Comparison of ENCODE assay signal across 22 cellular contexts in genomic region chr4:6889101-6889735, GRCh38.
"Had no signal": no experiment of that assay in that cellular context is flagged by ENCODE, and none has a peak within 500 bp of the region (broad histone marks: within the 10 kb centered on the region; RNA-seq: fewer than 3 reads in every experiment).

No MANE protein-coding gene starts in this region.

- H3K27ac ChIP-seq: breast epithelium, parathyroid adenoma, suprapubic skin had no signal

- H3K36me3 ChIP-seq: breast epithelium, suprapubic skin had no signal

- DNase-seq: activated CD4-positive, alpha-beta memory T cell treated with anti-CD3 and anti-CD28 coated beads, Interleukin-2, amount 10 ng/mL, durations not matched to agents 7 days and 5 days; activated CD4-positive, alpha-beta T cell treated with anti-CD3 and anti-CD28 coated beads for 4 hours; activated naive CD8-positive, alpha-beta T cell treated with anti-CD3 and anti-CD28 coated beads, Interleukin-2, amount 10 ng/mL, durations not matched to agents 7 days and 5 days; activated T-cell treated with anti-CD3 and anti-CD28 coated beads, Interleukin-2, amount 50 U/mL, for 72 hours; cerebellar nuclear complex; dermis blood vessel endothelial cell; effector memory CD8-positive, alpha-beta T cell; left colon; midbrain; retina; stimulated activated CD4-positive, alpha-beta T cell treated with anti-CD3 and anti-CD28 coated beads, Interleukin-4, amount 100 ng/mL, for 24 hours; stimulated activated naive CD8-positive, alpha-beta T cell treated with anti-CD3 and anti-CD28 coated beads, Interleukin-15, Interleukin-2, amounts not matched to agents 100 U/mL and 50 U/mL, for 24 hours; T-helper 1 cell; T1000; trophoblast cell had no signal

- H3K9ac ChIP-seq: parathyroid adenoma had no signal

- H2AFZ ChIP-seq: parathyroid adenoma had no signal

- ATAC-seq: activated T-cell treated with anti-CD3 and anti-CD28 coated beads, Interleukin-2, amount 50 U/mL, for 72 hours; effector memory CD8-positive, alpha-beta T cell; left colon; SK-N-SH treated with all-trans-retinoic acid at 6 μM for 48 hours; stimulated activated naive CD8-positive, alpha-beta T cell treated with anti-CD3 and anti-CD28 coated beads, Interleukin-15, Interleukin-2, amounts not matched to agents 100 U/mL and 50 U/mL, for 24 hours; WTC11 had no signal

- H3K9me3 ChIP-seq: suprapubic skin had no signal

- H3K4me3 ChIP-seq: breast epithelium, lung, skin epidermis, suprapubic skin had no signal

- H3K27me3 ChIP-seq: breast epithelium, suprapubic skin had no signal
